In genomic region chr18:31478688-31479087, GRCh38 we compare ENCODE assay signal across 42 cellular contexts. TPM values are rescaled to one million over a fixed set of nuclear protein-coding genes. Genes with fewer than 3 reads are reported as not detected.
"Had no signal": no experiment of that assay in that cellular context is flagged by ENCODE, and none has a peak within 500 bp of the region (broad histone marks: within the 10 kb centered on the region; RNA-seq: fewer than 3 reads in every experiment).

No MANE protein-coding gene starts in this region.

- H3K4me1 Mint-ChIP-seq: activated naive CD4-positive, alpha-beta T cell treated with anti-CD3 and anti-CD28 coated beads, Interleukin-2, amount 10 ng/mL, durations not matched to agents 7 days and 5 days; activated naive CD4-positive, alpha-beta T cell treated with anti-CD3 and anti-CD28 coated beads, Interleukin-2, amount 50 U/mL, for 24 hours; activated naive CD8-positive, alpha-beta T cell treated with anti-CD3 and anti-CD28 coated beads for 36 hours; activated naive CD8-positive, alpha-beta T cell treated with anti-CD3 and anti-CD28 coated beads, Interleukin-2, amount 10 ng/mL, durations not matched to agents 7 days and 5 days; activated naive CD8-positive, alpha-beta T cell treated with anti-CD3 and anti-CD28 coated beads, Interleukin-2, amount 50 U/mL, for 24 hours; activated T-helper 17 cell treated with anti-CD3 and anti-CD28 coated beads, Interleukin-2, amount 50 U/mL, for 72 hours; brain; central memory CD8-positive, alpha-beta T cell had no signal

- H3K27ac ChIP-seq: adrenal gland, ascending aorta, body of pancreas, brain microvascular endothelial cell, breast epithelium, cardiac muscle cell had no signal

- FAIRE-seq: astrocyte, bronchial epithelial cell had no signal

- H3K4me3 Mint-ChIP-seq: activated naive CD4-positive, alpha-beta T cell treated with anti-CD3 and anti-CD28 coated beads for 36 hours; activated naive CD4-positive, alpha-beta T cell treated with anti-CD3 and anti-CD28 coated beads, Interleukin-2, amount 10 ng/mL, durations not matched to agents 7 days and 5 days; activated naive CD4-positive, alpha-beta T cell treated with anti-CD3 and anti-CD28 coated beads, Interleukin-2, amount 50 U/mL, for 24 hours; activated naive CD8-positive, alpha-beta T cell; activated naive CD8-positive, alpha-beta T cell treated with anti-CD3 and anti-CD28 coated beads for 36 hours; activated naive CD8-positive, alpha-beta T cell treated with anti-CD3 and anti-CD28 coated beads, Interleukin-2, amount 10 ng/mL, durations not matched to agents 7 days and 5 days; activated naive CD8-positive, alpha-beta T cell treated with anti-CD3 and anti-CD28 coated beads, Interleukin-2, amount 50 U/mL, for 24 hours; activated T-cell treated with anti-CD3 and anti-CD28 coated beads, Interleukin-2, amount 50 U/mL, for 24 hours; activated T-cell treated with anti-CD3 and anti-CD28 coated beads, Interleukin-2, amount 50 U/mL, for 4 hours; activated T-cell treated with anti-CD3 and anti-CD28 coated beads, Interleukin-2, amount 50 U/mL, for 72 hours; activated T-helper 1 cell treated with anti-CD3 and anti-CD28 coated beads, Interleukin-12 subunit alpha, Interleukin-12 subunit beta, Interleukin-2, Interleukin-4 antibody, amounts not matched to agents 30 ng/mL and 10 ng/mL and 1 ng/mL, durations not matched to agents 14 hours and 24 hours and 36 hours; activated T-helper 17 cell treated with anti-CD3 and anti-CD28 coated beads, Interleukin-2, amount 50 U/mL, for 72 hours; brain; central memory CD8-positive, alpha-beta T cell had no signal

- DNase-seq: activated effector memory CD4-positive, alpha-beta T cell treated with anti-CD3 and anti-CD28 coated beads, Interleukin-2, amount 50 U/mL, for 16 hours; activated effector memory CD4-positive, alpha-beta T cell treated with Interleukin-2 at 50 U/mL for 16 hours; activated gamma-delta T cell; activated gamma-delta T cell treated with Interleukin-2 at 50 U/mL for 16 hours; activated naive CD4-positive, alpha-beta T cell; activated naive CD4-positive, alpha-beta T cell treated with anti-CD3 and anti-CD28 coated beads for 36 hours; activated naive CD4-positive, alpha-beta T cell treated with anti-CD3 and anti-CD28 coated beads, Interleukin-2, amount 10 ng/mL, durations not matched to agents 7 days and 5 days; activated naive CD4-positive, alpha-beta T cell treated with anti-CD3 and anti-CD28 coated beads, Interleukin-2, amount 50 U/mL, for 16 hours; activated naive CD4-positive, alpha-beta T cell treated with Interleukin-2 at 50 U/mL for 16 hours; activated naive CD8-positive, alpha-beta T cell treated with anti-CD3 and anti-CD28 coated beads for 36 hours; activated naive CD8-positive, alpha-beta T cell treated with anti-CD3 and anti-CD28 coated beads, Interleukin-2, amount 10 ng/mL, durations not matched to agents 7 days and 5 days; activated naive CD8-positive, alpha-beta T cell treated with anti-CD3 and anti-CD28 coated beads, Interleukin-2, amount 50 U/mL, for 24 hours; activated T-cell treated with anti-CD3 and anti-CD28 coated beads, Interleukin-2, amount 50 U/mL, for 24 hours; activated T-cell treated with anti-CD3 and anti-CD28 coated beads, Interleukin-2, amount 50 U/mL, for 4 hours; activated T-cell treated with anti-CD3 and anti-CD28 coated beads, Interleukin-2, amount 50 U/mL, for 48 hours; activated T-cell treated with anti-CD3 and anti-CD28 coated beads, Interleukin-2, amount 50 U/mL, for 72 hours; adrenal gland; amniotic stem cell; amygdala; anterior cingulate cortex; aorta; body of pancreas; brain microvascular endothelial cell; caudate nucleus; central memory CD4-positive, alpha-beta T cell; cerebellar nuclear complex had no signal

- H3K4me3 ChIP-seq: adrenal gland, ascending aorta, body of pancreas, breast epithelium, cardiac muscle cell had no signal

- H3K36me3 ChIP-seq: adrenal gland, ascending aorta, brain microvascular endothelial cell, breast epithelium, cardiac muscle cell had no signal

- H3K9me3 Mint-ChIP-seq: activated naive CD4-positive, alpha-beta T cell treated with anti-CD3 and anti-CD28 coated beads for 36 hours; activated naive CD4-positive, alpha-beta T cell treated with anti-CD3 and anti-CD28 coated beads, Interleukin-2, amount 10 ng/mL, durations not matched to agents 7 days and 5 days; activated naive CD4-positive, alpha-beta T cell treated with anti-CD3 and anti-CD28 coated beads, Interleukin-2, amount 50 U/mL, for 24 hours; activated naive CD4-positive, alpha-beta T cell treated with anti-CD3 and anti-CD28 coated beads, Interleukin-2, amount 50 U/mL, for 72 hours; activated naive CD8-positive, alpha-beta T cell treated with anti-CD3 and anti-CD28 coated beads for 36 hours; activated naive CD8-positive, alpha-beta T cell treated with anti-CD3 and anti-CD28 coated beads, Interleukin-2, amount 10 ng/mL, durations not matched to agents 7 days and 5 days; activated naive CD8-positive, alpha-beta T cell treated with anti-CD3 and anti-CD28 coated beads, Interleukin-2, amount 50 U/mL, for 24 hours; activated T-cell treated with anti-CD3 and anti-CD28 coated beads, Interleukin-2, amount 50 U/mL, for 24 hours; activated T-cell treated with anti-CD3 and anti-CD28 coated beads, Interleukin-2, amount 50 U/mL, for 4 hours; activated T-cell treated with anti-CD3 and anti-CD28 coated beads, Interleukin-2, amount 50 U/mL, for 72 hours; activated T-helper 1 cell treated with anti-CD3 and anti-CD28 coated beads, Interleukin-12 subunit alpha, Interleukin-12 subunit beta, Interleukin-2, Interleukin-4 antibody, amounts not matched to agents 30 ng/mL and 10 ng/mL and 1 ng/mL, durations not matched to agents 14 hours and 24 hours and 36 hours; activated T-helper 17 cell treated with anti-CD3 and anti-CD28 coated beads, Interleukin-2, amount 50 U/mL, for 72 hours; activated T-helper 2 cell treated with anti-CD3 and anti-CD28 coated beads, Interferon-gamma antibody, Interleukin-2, Interleukin-4, amounts not matched to agents 10 μg/mL and 5 μg/mL and 100 μg/mL, durations not matched to agents 14 hours and 24 hours and 36 hours; brain; central memory CD8-positive, alpha-beta T cell had no signal

- H3K27ac Mint-ChIP-seq: activated naive CD4-positive, alpha-beta T cell treated with anti-CD3 and anti-CD28 coated beads for 36 hours; activated naive CD4-positive, alpha-beta T cell treated with anti-CD3 and anti-CD28 coated beads, Interleukin-2, amount 10 ng/mL, durations not matched to agents 7 days and 5 days; activated naive CD4-positive, alpha-beta T cell treated with anti-CD3 and anti-CD28 coated beads, Interleukin-2, amount 50 U/mL, for 24 hours; activated naive CD4-positive, alpha-beta T cell treated with anti-CD3 and anti-CD28 coated beads, Interleukin-2, amount 50 U/mL, for 72 hours; activated naive CD8-positive, alpha-beta T cell; activated naive CD8-positive, alpha-beta T cell treated with anti-CD3 and anti-CD28 coated beads for 36 hours; activated naive CD8-positive, alpha-beta T cell treated with anti-CD3 and anti-CD28 coated beads, Interleukin-2, amount 10 ng/mL, durations not matched to agents 7 days and 5 days; activated naive CD8-positive, alpha-beta T cell treated with anti-CD3 and anti-CD28 coated beads, Interleukin-2, amount 50 U/mL, for 24 hours; activated T-cell treated with anti-CD3 and anti-CD28 coated beads, Interleukin-2, amount 50 U/mL, for 24 hours; activated T-cell treated with anti-CD3 and anti-CD28 coated beads, Interleukin-2, amount 50 U/mL, for 72 hours; activated T-helper 1 cell treated with anti-CD3 and anti-CD28 coated beads, Interleukin-12 subunit alpha, Interleukin-12 subunit beta, Interleukin-2, Interleukin-4 antibody, amounts not matched to agents 30 ng/mL and 10 ng/mL and 1 ng/mL, durations not matched to agents 14 hours and 24 hours and 36 hours; activated T-helper 17 cell treated with anti-CD3 and anti-CD28 coated beads, Interleukin-2, amount 50 U/mL, for 72 hours; activated T-helper 2 cell treated with anti-CD3 and anti-CD28 coated beads, Interferon-gamma antibody, Interleukin-2, Interleukin-4, amounts not matched to agents 10 μg/mL and 5 μg/mL and 100 μg/mL, durations not matched to agents 14 hours and 24 hours and 36 hours; brain had no signal

- ATAC-seq: activated naive CD4-positive, alpha-beta T cell treated with anti-CD3 and anti-CD28 coated beads, Interleukin-2, amount 50 U/mL, for 72 hours; activated naive CD8-positive, alpha-beta T cell treated with anti-CD3 and anti-CD28 coated beads, Interleukin-2, amount 50 U/mL, for 24 hours; activated T-cell treated with anti-CD3 and anti-CD28 coated beads, Interleukin-2, amount 50 U/mL, for 4 hours; activated T-cell treated with anti-CD3 and anti-CD28 coated beads, Interleukin-2, amount 50 U/mL, for 72 hours; activated T-helper 17 cell treated with anti-CD3 and anti-CD28 coated beads, Interleukin-2, amount 50 U/mL, for 72 hours; body of pancreas had no signal

- H3K9me3 ChIP-seq: adrenal gland, ascending aorta, body of pancreas, breast epithelium had no signal

- H3K36me3 Mint-ChIP-seq: activated naive CD4-positive, alpha-beta T cell treated with anti-CD3 and anti-CD28 coated beads, Interleukin-2, amount 10 ng/mL, durations not matched to agents 7 days and 5 days; activated naive CD4-positive, alpha-beta T cell treated with anti-CD3 and anti-CD28 coated beads, Interleukin-2, amount 50 U/mL, for 24 hours; activated naive CD4-positive, alpha-beta T cell treated with anti-CD3 and anti-CD28 coated beads, Interleukin-2, amount 50 U/mL, for 72 hours; activated naive CD8-positive, alpha-beta T cell; activated naive CD8-positive, alpha-beta T cell treated with anti-CD3 and anti-CD28 coated beads for 36 hours; activated naive CD8-positive, alpha-beta T cell treated with anti-CD3 and anti-CD28 coated beads, Interleukin-2, amount 10 ng/mL, durations not matched to agents 7 days and 5 days; brain had no signal

- H3K27me3 Mint-ChIP-seq: activated naive CD4-positive, alpha-beta T cell treated with anti-CD3 and anti-CD28 coated beads, Interleukin-2, amount 10 ng/mL, durations not matched to agents 7 days and 5 days; activated naive CD8-positive, alpha-beta T cell; activated naive CD8-positive, alpha-beta T cell treated with anti-CD3 and anti-CD28 coated beads for 36 hours; activated naive CD8-positive, alpha-beta T cell treated with anti-CD3 and anti-CD28 coated beads, Interleukin-2, amount 50 U/mL, for 24 hours; activated T-helper 17 cell treated with anti-CD3 and anti-CD28 coated beads, Interleukin-2, amount 50 U/mL, for 72 hours; central memory CD8-positive, alpha-beta T cell had no signal

- H3K4me1 ChIP-seq: adrenal gland, ascending aorta, body of pancreas, breast epithelium had no signal

- H3K27me3 ChIP-seq: adrenal gland, ascending aorta, body of pancreas, brain microvascular endothelial cell, breast epithelium, cardiac muscle cell had no signal

RNA-seq across cellular contexts. Expression of gene DSG3, which starts 31.1 kb away (rescaled TPM):
- total RNA-seq: activated naive CD4-positive, alpha-beta T cell treated with anti-CD3 and anti-CD28 coated beads for 36 hours; activated naive CD4-positive, alpha-beta T cell treated with anti-CD3 and anti-CD28 coated beads, Interleukin-2, amount 50 U/mL, for 72 hours; activated naive CD8-positive, alpha-beta T cell treated with anti-CD3 and anti-CD28 coated beads for 36 hours; activated naive CD8-positive, alpha-beta T cell treated with anti-CD3 and anti-CD28 coated beads, Interleukin-2, amount 10 ng/mL, durations not matched to agents 7 days and 5 days; activated T-cell treated with anti-CD3 and anti-CD28 coated beads, Interleukin-2, amount 50 U/mL, for 4 hours; activated T-cell treated with anti-CD3 and anti-CD28 coated beads, Interleukin-2, amount 50 U/mL, for 72 hours; activated T-helper 1 cell treated with anti-CD3 and anti-CD28 coated beads, Interleukin-12 subunit alpha, Interleukin-12 subunit beta, Interleukin-2, Interleukin-4 antibody, amounts not matched to agents 30 ng/mL and 10 ng/mL and 1 ng/mL, durations not matched to agents 14 hours and 24 hours and 36 hours; activated T-helper 17 cell treated with anti-CD3 and anti-CD28 coated beads, Interleukin-2, amount 50 U/mL, for 72 hours; activated T-helper 2 cell treated with anti-CD3 and anti-CD28 coated beads, Interferon-gamma antibody, Interleukin-2, Interleukin-4, amounts not matched to agents 10 μg/mL and 5 μg/mL and 100 μg/mL, durations not matched to agents 14 hours and 24 hours and 36 hours; aorta; ascending aorta; body of pancreas; cardiac muscle cell; cardiac septum; cerebellum; chondrocyte had no signal
